ENCODE assay signal across 13 cellular contexts in genomic region chr14:89240414-89240813, GRCh38.
A peak's percentile ranks its signal among the peaks of the same experiment; 100 is the strongest.
DNase-seq lines count a peak whose midpoint lies in the region; ATAC-seq and TF ChIP-seq lines count a peak whose summit lies in the region.
"Had no signal": no experiment of that assay in that cellular context is flagged by ENCODE, and none has a peak within 500 bp of the region (broad histone marks: within the 10 kb centered on the region; RNA-seq: fewer than 3 reads in every experiment).

No MANE protein-coding gene starts in this region.

- H3K9ac ChIP-seq in DND-41 (ENCODE audit: low read depth, low read length), result no peak overlapping the region
- H3K9ac ChIP-seq: neural progenitor cell had no signal

- H3K27me3 ChIP-seq in DND-41 (ENCODE audit: insufficient read depth, low read length, poor library complexity), result no peaks in the 10 kb centered on the region
- no peaks in the 10 kb centered on the region for H3K27me3 ChIP-seq in brain microvascular endothelial cell (replicated peaks)
- no peaks in the 10 kb centered on the region for H3K27me3 ChIP-seq in dorsolateral prefrontal cortex
- H3K27me3 ChIP-seq: MG63, neural progenitor cell had no signal

- peak overlapping the region; percentile 65 to 85 for H3K27ac Mint-ChIP-seq in natural killer cell
- H3K27ac Mint-ChIP-seq: neural progenitor cell had no signal

- H3K36me3 Mint-ChIP-seq in natural killer cell, result no peaks in the 10 kb centered on the region

- H3K9me3 ChIP-seq in DND-41 (ENCODE audit: insufficient read depth, low read length, severe bottlenecking), result no peaks in the 10 kb centered on the region
- H3K9me3 ChIP-seq: MG63 had no signal

- no peak overlapping the region for H3K4me3 ChIP-seq in DND-41 (ENCODE audit: low read depth in 1 of 2, low read length in 2 of 2)
- H3K4me3 ChIP-seq in brain microvascular endothelial cell (ENCODE audit: low read depth, low read length), result no peak overlapping the region
- no peak overlapping the region for H3K4me3 ChIP-seq in dorsolateral prefrontal cortex
- H3K4me3 ChIP-seq: MG63, neural progenitor cell had no signal

- H3K27ac ChIP-seq in DND-41 (ENCODE audit: low read length), result no peak overlapping the region
- no peak overlapping the region for H3K27ac ChIP-seq in brain microvascular endothelial cell
- no peak overlapping the region for H3K27ac ChIP-seq in dorsolateral prefrontal cortex
- H3K27ac ChIP-seq: neural progenitor cell had no signal

- DNase-seq in DND-41, result peak; percentile 26
- peak; percentile 32 for DNase-seq in KBM-7
- DNase-seq in brain microvascular endothelial cell, result peak; percentile 59
- no peak for DNase-seq in natural killer cell
- DNase-seq in dorsolateral prefrontal cortex, result no peak
- no peak for DNase-seq in activated T-cell treated with anti-CD3 and anti-CD28 coated beads, Interleukin-2, amount 50 U/mL, for 48 hours
- DNase-seq: amniotic stem cell; Calu3; effector CD4-positive, alpha-beta T cell; MG63; small intestine had no signal

- ATAC-seq in DND-41 (ENCODE audit: insufficient read depth, low read depth) (peak; percentile 85), natural killer cell (peak; percentile 57 to 82 (median 71)), esophagus mucosa (no peak)

- H3K36me3 ChIP-seq in DND-41 (ENCODE audit: insufficient read depth, low read length), result peaks cover 8% of the 10 kb centered on the region
- H3K36me3 ChIP-seq in brain microvascular endothelial cell (replicated peaks), result no peaks in the 10 kb centered on the region
- H3K36me3 ChIP-seq: MG63, neural progenitor cell had no signal

- peak overlapping the region; percentile 35 for H3K4me3 Mint-ChIP-seq in natural killer cell
- H3K4me3 Mint-ChIP-seq: neural progenitor cell had no signal

- peaks cover 27% of the 10 kb centered on the region; the same call in 1 of the 2 replicates for H4K20me1 ChIP-seq in DND-41 (ENCODE audit: insufficient read depth, low read length)

- in situ Hi-C loops in KBM-7 (cut with MboI; ENCODE audit: low pct_unique_long_range_greater_than_20kb, low sequenced_read_pairs) (no loop called here), brain microvascular endothelial cell (cut with HindIII; ENCODE audit: low pct_ligation_motif_present, low sequenced_read_pairs) (no loop called here)

- no peaks in the 10 kb centered on the region for H3K9me3 Mint-ChIP-seq in natural killer cell

- no peak overlapping the region for H2AFZ ChIP-seq in DND-41 (ENCODE audit: low read depth, low read length)
- H2AFZ ChIP-seq: neural progenitor cell had no signal

- H3K79me2 ChIP-seq in DND-41 (ENCODE audit: insufficient read depth, low read length), result peaks cover 81% of the 10 kb centered on the region

- TF ChIP-seq CTCF in DND-41 (IDR thresholded peaks at IDR 0.05; ENCODE audit: borderline replicate concordance, extremely low read depth, low read length, poor library complexity, severe bottlenecking) (no peak), brain microvascular endothelial cell (IDR thresholded peaks at IDR 0.05; ENCODE audit: low read depth, low read length, missing control alignments) (no peak), natural killer cell (IDR thresholded peaks at IDR 0.05) (no peak), dorsolateral prefrontal cortex (IDR thresholded peaks at IDR 0.05 in 54 of 56, conservative IDR thresholded peaks at IDR 0.05 in 2 of 56; ENCODE audit: low read depth in 1 of 56, partially characterized antibody in 56 of 56) (no peak)

- H3K4me2 ChIP-seq in DND-41 (ENCODE audit: insufficient read depth, low read length), result no peak overlapping the region
- H3K4me2 ChIP-seq: neural progenitor cell had no signal

- intact Hi-C loops in natural killer cell (cut with micrococcal nuclease) (no loop called here), dorsolateral prefrontal cortex (cut with DNase I) (loop anchor here in 1 of 2 donors (5.0 to 10.0 kb wide), 2 partner anchors 154 to 198 kb away; no protein-coding TSS in a partner anchor)

- peaks cover 83 to 90% of the 10 kb centered on the region in 2 donors for H3K4me1 Mint-ChIP-seq in natural killer cell

- no peaks in the 10 kb centered on the region for H3K27me3 Mint-ChIP-seq in natural killer cell (ENCODE audit: low read depth in 2 of 2)

- H3K4me1 ChIP-seq in DND-41 (ENCODE audit: insufficient read depth, low read length), result no peaks in the 10 kb centered on the region

Comparison
In these comparisons a context has a peak if more than half of its experiments do, and no peak if none do; other contexts are left out.
1. DNase-seq: peak in DND-41 (single experiment), KBM-7 (single experiment) and brain microvascular endothelial cell (single experiment); none in natural killer cell (single experiment), dorsolateral prefrontal cortex (0 of 10) and activated T-cell treated with anti-CD3 and anti-CD28 coated beads, Interleukin-2, amount 50 U/mL, for 48 hours (0 of 2).